ENCODE assay signal across 1 cellular context in genomic region chr2:108944601-108945241, GRCh38.
TF ChIP-seq lines count a peak whose summit lies in the region.

No MANE protein-coding gene starts in this region.

TF ChIP-seq in IMR-90, 13 proteins besides CTCF, POLR2A, EP300 and RAD21 (continued from another document):
- no peak for TF ChIP-seq ELK1 (IDR thresholded peaks at IDR 0.05; ENCODE audit: borderline replicate concordance, low read depth, low read length)
- no peak for TF ChIP-seq MAFK (IDR thresholded peaks at IDR 0.05; ENCODE audit: low read depth, low read length)
- no peak for TF ChIP-seq RCOR1 (IDR thresholded peaks at IDR 0.05; ENCODE audit: insufficient replicate concordance, low read length)
- TF ChIP-seq RFX5 (IDR thresholded peaks at IDR 0.05; ENCODE audit: low read depth, low read length) = no peak
